Comparison of ENCODE assay signal across 1 cellular context in the genomic region with DNA sequence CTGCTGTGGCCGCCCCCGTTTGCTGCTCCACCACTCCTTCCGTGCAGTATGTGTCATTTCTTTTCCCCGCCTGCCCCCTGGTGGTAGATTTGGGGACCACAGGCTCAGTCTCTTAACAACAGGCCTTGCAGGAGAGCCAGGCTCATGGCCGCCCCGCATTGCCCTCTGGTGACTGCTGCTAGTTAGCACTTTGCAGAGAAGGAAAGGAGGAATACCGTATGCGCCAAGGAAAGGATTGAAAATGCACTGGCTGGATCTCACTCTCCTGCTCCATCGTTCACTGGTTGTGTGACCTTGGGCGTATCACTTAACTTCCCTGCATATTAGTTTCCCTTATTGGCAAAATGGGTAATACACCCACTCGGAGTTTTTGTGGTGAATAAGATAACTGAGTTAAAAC.
A peak's percentile ranks its signal among the peaks of the same experiment; 100 is the strongest.
TF ChIP-seq lines count a peak whose summit lies in the region.

No MANE protein-coding gene starts in this region.

TF ChIP-seq in HepG2, 621 proteins besides CTCF, POLR2A, EP300 and RAD21 (continued from another document and continues in another):
- TF ChIP-seq ZNF207 (IDR thresholded peaks at IDR 0.05; ENCODE audit: borderline replicate concordance) (no peak), POLR2AphosphoS2 (IDR thresholded peaks at IDR 0.05; ENCODE audit: low read depth, low read length) (no peak), SMAD9 (CRISPR knock-in tag; IDR thresholded peaks at IDR 0.05) (no peak), KLF11 (CRISPR knock-in tag; IDR thresholded peaks at IDR 0.05) (0 out of 2 replicates have a peak, but pooled peaks have one; percentile 56), ZNF343 (CRISPR knock-in tag; IDR thresholded peaks at IDR 0.05) (no peak), GABPB1 (CRISPR knock-in tag; IDR thresholded peaks at IDR 0.05) (no peak; the same call in 1 of the 2 replicates), SSRP1 (CRISPR knock-in tag; IDR thresholded peaks at IDR 0.05) (no peak), SOX13 (IDR thresholded peaks at IDR 0.05) (no peak), SOX13 (CRISPR knock-in tag; conservative IDR thresholded peaks at IDR 0.05 in 1 of 2, IDR thresholded peaks at IDR 0.05 in 1 of 2) (no peak), CC2D1A (CRISPR knock-in tag; IDR thresholded peaks at IDR 0.05) (no peak), SOX6 (IDR thresholded peaks at IDR 0.05) (no peak), SOX6 (CRISPR knock-in tag; IDR thresholded peaks at IDR 0.05) (no peak), ZNF598 (CRISPR knock-in tag; IDR thresholded peaks at IDR 0.05; ENCODE audit: borderline replicate concordance) (no peak), AHR (CRISPR knock-in tag; IDR thresholded peaks at IDR 0.05) (no peak), ZNF232 (CRISPR knock-in tag; IDR thresholded peaks at IDR 0.05; ENCODE audit: borderline replicate concordance) (no peak), AKAP8 (CRISPR knock-in tag; IDR thresholded peaks at IDR 0.05) (no peak), GATAD1 (CRISPR knock-in tag; IDR thresholded peaks at IDR 0.05) (peak; percentile 64), FLYWCH1 (CRISPR knock-in tag; IDR thresholded peaks at IDR 0.05) (no peak), ZNF670 (CRISPR knock-in tag; IDR thresholded peaks at IDR 0.05; ENCODE audit: borderline replicate concordance) (no peak), ZNF296 (CRISPR knock-in tag; conservative IDR thresholded peaks at IDR 0.05) (no peak), PTBP1 (IDR thresholded peaks at IDR 0.05; ENCODE audit: low read depth, low read length, poor library complexity, severe bottlenecking) (no peak), ZNF878 (CRISPR knock-in tag; IDR thresholded peaks at IDR 0.05) (no peak), ZNF766 (CRISPR knock-in tag; IDR thresholded peaks at IDR 0.05; ENCODE audit: borderline replicate concordance) (no peak), ARNTL (CRISPR knock-in tag; IDR thresholded peaks at IDR 0.05) (no peak), RBM39 (IDR thresholded peaks at IDR 0.05; ENCODE audit: low read depth, low read length, poor library complexity, severe bottlenecking) (no peak), MEIS2 (CRISPR knock-in tag; IDR thresholded peaks at IDR 0.05) (no peak), ZNF614 (CRISPR knock-in tag; IDR thresholded peaks at IDR 0.05; ENCODE audit: borderline replicate concordance) (peak; percentile 71; the same call in 1 of the 2 replicates), FOXO1 (CRISPR knock-in tag; IDR thresholded peaks at IDR 0.05) (peak; percentile 76; the same call in 1 of the 2 replicates), MED1 (CRISPR knock-in tag; IDR thresholded peaks at IDR 0.05) (no peak), MTF1 (CRISPR knock-in tag; IDR thresholded peaks at IDR 0.05) (no peak), ARNT2 (CRISPR knock-in tag; IDR thresholded peaks at IDR 0.05; ENCODE audit: low read depth) (no peak), ZSCAN25 (CRISPR knock-in tag; IDR thresholded peaks at IDR 0.05) (no peak), ZNF713 (CRISPR knock-in tag; IDR thresholded peaks at IDR 0.05) (no peak), ZNF350 (CRISPR knock-in tag; IDR thresholded peaks at IDR 0.05; ENCODE audit: borderline replicate concordance, low read depth) (0 out of 2 replicates have a peak, but pooled peaks have one; percentile 29), ZNF780A (CRISPR knock-in tag; IDR thresholded peaks at IDR 0.05) (no peak), NR1H2 (CRISPR knock-in tag; IDR thresholded peaks at IDR 0.05; ENCODE audit: borderline replicate concordance, low read depth) (no peak)
- TF ChIP-seq, protein P1, sequence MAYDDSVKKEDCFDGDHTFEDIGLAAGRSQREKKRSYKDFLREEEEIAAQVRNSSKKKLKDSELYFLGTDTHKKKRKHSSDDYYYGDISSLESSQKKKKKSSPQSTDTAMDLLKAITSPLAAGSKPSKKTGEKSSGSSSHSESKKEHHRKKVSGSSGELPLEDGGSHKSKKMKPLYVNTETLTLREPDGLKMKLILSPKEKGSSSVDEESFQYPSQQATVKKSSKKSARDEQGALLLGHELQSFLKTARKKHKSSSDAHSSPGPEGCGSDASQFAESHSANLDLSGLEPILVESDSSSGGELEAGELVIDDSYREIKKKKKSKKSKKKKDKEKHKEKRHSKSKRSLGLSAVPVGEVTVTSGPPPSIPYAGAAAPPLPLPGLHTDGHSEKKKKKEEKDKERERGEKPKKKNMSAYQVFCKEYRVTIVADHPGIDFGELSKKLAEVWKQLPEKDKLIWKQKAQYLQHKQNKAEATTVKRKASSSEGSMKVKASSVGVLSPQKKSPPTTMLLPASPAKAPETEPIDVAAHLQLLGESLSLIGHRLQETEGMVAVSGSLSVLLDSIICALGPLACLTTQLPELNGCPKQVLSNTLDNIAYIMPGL (CRISPR knock-in tag; IDR thresholded peaks at IDR 0.05; ENCODE audit: borderline replicate concordance in 1 of 2, low read depth in 1 of 2), result peak; percentile 74 to 91
- TF ChIP-seq, protein P2, sequence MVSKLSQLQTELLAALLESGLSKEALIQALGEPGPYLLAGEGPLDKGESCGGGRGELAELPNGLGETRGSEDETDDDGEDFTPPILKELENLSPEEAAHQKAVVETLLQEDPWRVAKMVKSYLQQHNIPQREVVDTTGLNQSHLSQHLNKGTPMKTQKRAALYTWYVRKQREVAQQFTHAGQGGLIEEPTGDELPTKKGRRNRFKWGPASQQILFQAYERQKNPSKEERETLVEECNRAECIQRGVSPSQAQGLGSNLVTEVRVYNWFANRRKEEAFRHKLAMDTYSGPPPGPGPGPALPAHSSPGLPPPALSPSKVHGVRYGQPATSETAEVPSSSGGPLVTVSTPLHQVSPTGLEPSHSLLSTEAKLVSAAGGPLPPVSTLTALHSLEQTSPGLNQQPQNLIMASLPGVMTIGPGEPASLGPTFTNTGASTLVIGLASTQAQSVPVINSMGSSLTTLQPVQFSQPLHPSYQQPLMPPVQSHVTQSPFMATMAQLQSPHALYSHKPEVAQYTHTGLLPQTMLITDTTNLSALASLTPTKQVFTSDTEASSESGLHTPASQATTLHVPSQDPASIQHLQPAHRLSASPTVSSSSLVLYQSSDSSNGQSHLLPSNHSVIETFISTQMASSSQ (IDR thresholded peaks at IDR 0.05; ENCODE audit: low read depth), result no peak
- TF ChIP-seq, protein P2 (CRISPR knock-in tag; IDR thresholded peaks at IDR 0.05; ENCODE audit: borderline replicate concordance), result no peak
- TF ChIP-seq, protein P3, sequence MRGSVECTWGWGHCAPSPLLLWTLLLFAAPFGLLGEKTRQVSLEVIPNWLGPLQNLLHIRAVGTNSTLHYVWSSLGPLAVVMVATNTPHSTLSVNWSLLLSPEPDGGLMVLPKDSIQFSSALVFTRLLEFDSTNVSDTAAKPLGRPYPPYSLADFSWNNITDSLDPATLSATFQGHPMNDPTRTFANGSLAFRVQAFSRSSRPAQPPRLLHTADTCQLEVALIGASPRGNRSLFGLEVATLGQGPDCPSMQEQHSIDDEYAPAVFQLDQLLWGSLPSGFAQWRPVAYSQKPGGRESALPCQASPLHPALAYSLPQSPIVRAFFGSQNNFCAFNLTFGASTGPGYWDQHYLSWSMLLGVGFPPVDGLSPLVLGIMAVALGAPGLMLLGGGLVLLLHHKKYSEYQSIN (CRISPR knock-in tag; IDR thresholded peaks at IDR 0.05; ENCODE audit: borderline replicate concordance), result no peak
- TF ChIP-seq, protein P4, sequence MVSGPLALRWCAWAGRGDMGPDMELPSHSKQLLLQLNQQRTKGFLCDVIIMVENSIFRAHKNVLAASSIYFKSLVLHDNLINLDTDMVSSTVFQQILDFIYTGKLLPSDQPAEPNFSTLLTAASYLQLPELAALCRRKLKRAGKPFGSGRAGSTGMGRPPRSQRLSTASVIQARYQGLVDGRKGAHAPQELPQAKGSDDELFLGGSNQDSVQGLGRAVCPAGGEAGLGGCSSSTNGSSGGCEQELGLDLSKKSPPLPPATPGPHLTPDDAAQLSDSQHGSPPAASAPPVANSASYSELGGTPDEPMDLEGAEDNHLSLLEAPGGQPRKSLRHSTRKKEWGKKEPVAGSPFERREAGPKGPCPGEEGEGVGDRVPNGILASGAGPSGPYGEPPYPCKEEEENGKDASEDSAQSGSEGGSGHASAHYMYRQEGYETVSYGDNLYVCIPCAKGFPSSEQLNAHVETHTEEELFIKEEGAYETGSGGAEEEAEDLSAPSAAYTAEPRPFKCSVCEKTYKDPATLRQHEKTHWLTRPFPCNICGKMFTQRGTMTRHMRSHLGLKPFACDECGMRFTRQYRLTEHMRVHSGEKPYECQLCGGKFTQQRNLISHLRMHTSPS (CRISPR knock-in tag; IDR thresholded peaks at IDR 0.05; ENCODE audit: low read depth), result no peak
- TF ChIP-seq, protein P5, sequence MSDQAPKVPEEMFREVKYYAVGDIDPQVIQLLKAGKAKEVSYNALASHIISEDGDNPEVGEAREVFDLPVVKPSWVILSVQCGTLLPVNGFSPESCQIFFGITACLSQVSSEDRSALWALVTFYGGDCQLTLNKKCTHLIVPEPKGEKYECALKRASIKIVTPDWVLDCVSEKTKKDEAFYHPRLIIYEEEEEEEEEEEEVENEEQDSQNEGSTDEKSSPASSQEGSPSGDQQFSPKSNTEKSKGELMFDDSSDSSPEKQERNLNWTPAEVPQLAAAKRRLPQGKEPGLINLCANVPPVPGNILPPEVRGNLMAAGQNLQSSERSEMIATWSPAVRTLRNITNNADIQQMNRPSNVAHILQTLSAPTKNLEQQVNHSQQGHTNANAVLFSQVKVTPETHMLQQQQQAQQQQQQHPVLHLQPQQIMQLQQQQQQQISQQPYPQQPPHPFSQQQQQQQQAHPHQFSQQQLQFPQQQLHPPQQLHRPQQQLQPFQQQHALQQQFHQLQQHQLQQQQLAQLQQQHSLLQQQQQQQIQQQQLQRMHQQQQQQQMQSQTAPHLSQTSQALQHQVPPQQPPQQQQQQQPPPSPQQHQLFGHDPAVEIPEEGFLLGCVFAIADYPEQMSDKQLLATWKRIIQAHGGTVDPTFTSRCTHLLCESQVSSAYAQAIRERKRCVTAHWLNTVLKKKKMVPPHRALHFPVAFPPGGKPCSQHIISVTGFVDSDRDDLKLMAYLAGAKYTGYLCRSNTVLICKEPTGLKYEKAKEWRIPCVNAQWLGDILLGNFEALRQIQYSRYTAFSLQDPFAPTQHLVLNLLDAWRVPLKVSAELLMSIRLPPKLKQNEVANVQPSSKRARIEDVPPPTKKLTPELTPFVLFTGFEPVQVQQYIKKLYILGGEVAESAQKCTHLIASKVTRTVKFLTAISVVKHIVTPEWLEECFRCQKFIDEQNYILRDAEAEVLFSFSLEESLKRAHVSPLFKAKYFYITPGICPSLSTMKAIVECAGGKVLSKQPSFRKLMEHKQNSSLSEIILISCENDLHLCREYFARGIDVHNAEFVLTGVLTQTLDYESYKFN (CRISPR knock-in tag; conservative IDR thresholded peaks at IDR 0.05), result no peak
- TF ChIP-seq, protein P6, sequence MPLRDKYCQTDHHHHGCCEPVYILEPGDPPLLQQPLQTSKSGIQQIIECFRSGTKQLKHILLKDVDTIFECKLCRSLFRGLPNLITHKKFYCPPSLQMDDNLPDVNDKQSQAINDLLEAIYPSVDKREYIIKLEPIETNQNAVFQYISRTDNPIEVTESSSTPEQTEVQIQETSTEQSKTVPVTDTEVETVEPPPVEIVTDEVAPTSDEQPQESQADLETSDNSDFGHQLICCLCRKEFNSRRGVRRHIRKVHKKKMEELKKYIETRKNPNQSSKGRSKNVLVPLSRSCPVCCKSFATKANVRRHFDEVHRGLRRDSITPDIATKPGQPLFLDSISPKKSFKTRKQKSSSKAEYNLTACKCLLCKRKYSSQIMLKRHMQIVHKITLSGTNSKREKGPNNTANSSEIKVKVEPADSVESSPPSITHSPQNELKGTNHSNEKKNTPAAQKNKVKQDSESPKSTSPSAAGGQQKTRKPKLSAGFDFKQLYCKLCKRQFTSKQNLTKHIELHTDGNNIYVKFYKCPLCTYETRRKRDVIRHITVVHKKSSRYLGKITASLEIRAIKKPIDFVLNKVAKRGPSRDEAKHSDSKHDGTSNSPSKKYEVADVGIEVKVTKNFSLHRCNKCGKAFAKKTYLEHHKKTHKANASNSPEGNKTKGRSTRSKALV (CRISPR knock-in tag; IDR thresholded peaks at IDR 0.05), result no peak
- TF ChIP-seq, protein P7, sequence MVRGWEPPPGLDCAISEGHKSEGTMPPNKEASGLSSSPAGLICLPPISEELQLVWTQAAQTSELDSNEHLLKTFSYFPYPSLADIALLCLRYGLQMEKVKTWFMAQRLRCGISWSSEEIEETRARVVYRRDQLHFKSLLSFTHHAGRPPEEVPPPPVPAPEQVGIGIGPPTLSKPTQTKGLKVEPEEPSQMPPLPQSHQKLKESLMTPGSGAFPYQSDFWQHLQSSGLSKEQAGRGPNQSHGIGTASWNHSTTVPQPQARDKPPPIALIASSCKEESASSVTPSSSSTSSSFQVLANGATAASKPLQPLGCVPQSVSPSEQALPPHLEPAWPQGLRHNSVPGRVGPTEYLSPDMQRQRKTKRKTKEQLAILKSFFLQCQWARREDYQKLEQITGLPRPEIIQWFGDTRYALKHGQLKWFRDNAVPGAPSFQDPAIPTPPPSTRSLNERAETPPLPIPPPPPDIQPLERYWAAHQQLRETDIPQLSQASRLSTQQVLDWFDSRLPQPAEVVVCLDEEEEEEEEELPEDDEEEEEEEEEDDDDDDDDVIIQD (CRISPR knock-in tag; IDR thresholded peaks at IDR 0.05; ENCODE audit: low read depth), result no peak
- TF ChIP-seq, protein P8, sequence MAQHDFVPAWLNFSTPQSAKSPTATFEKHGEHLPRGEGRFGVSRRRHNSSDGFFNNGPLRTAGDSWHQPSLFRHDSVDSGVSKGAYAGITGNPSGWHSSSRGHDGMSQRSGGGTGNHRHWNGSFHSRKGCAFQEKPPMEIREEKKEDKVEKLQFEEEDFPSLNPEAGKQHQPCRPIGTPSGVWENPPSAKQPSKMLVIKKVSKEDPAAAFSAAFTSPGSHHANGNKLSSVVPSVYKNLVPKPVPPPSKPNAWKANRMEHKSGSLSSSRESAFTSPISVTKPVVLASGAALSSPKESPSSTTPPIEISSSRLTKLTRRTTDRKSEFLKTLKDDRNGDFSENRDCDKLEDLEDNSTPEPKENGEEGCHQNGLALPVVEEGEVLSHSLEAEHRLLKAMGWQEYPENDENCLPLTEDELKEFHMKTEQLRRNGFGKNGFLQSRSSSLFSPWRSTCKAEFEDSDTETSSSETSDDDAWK (CRISPR knock-in tag; IDR thresholded peaks at IDR 0.05), result no peak
- TF ChIP-seq, protein P9, sequence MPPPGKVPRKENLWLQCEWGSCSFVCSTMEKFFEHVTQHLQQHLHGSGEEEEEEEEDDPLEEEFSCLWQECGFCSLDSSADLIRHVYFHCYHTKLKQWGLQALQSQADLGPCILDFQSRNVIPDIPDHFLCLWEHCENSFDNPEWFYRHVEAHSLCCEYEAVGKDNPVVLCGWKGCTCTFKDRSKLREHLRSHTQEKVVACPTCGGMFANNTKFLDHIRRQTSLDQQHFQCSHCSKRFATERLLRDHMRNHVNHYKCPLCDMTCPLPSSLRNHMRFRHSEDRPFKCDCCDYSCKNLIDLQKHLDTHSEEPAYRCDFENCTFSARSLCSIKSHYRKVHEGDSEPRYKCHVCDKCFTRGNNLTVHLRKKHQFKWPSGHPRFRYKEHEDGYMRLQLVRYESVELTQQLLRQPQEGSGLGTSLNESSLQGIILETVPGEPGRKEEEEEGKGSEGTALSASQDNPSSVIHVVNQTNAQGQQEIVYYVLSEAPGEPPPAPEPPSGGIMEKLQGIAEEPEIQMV (CRISPR knock-in tag; IDR thresholded peaks at IDR 0.05; ENCODE audit: low read depth), result no peak
